ENCODE assay signal across 21 cellular contexts in the genomic region with DNA sequence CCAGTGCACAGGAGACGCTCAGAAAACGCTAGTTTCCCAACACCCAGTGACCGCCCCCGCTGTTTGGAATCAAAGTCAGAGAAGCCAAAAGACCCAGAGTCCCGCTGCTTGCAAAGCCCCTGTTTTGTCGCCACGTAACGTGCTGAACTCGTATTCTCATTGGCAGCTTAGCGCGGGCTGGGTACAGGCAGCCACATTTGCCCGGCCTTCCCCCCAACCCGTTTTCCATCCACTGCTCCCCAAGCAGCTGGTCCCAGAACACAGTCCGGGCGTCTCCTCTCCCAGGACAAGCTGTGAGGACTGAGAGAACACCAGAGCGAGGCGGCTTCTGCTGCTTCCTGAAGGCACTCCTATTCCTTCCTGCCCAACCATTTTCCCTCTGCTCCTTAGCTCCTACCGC. TPM values are rescaled to one million over a fixed set of nuclear protein-coding genes. Genes with fewer than 3 reads are reported as not detected.
"Had no signal": no experiment of that assay in that cellular context is flagged by ENCODE, and none has a peak within 500 bp of the region (broad histone marks: within the 10 kb centered on the region; RNA-seq: fewer than 3 reads in every experiment).

No MANE protein-coding gene starts in this region.

- H3K36me3 ChIP-seq: brain microvascular endothelial cell, heart left ventricle, right atrium auricular region, suprapubic skin, upper lobe of left lung had no signal

- H3K9me3 Mint-ChIP-seq: activated B cell treated with CpG ODN at 0.5 μM for 24 hours; activated CD4-positive, alpha-beta T cell treated with anti-CD3 and anti-CD28 coated beads, Interleukin-2, amount 10 ng/mL, durations not matched to agents 24 days and 14 days; activated naive CD8-positive, alpha-beta T cell treated with anti-CD3 and anti-CD28 coated beads, Interleukin-2, amount 10 ng/mL, durations not matched to agents 7 days and 5 days had no signal

- ATAC-seq: mucosa of descending colon; naive thymus-derived CD8-positive, alpha-beta T cell; stimulated activated naive CD8-positive, alpha-beta T cell treated with anti-CD3 and anti-CD28 coated beads, Interleukin-15, Interleukin-2, amounts not matched to agents 100 U/mL and 50 U/mL, for 24 hours had no signal

- H3K27ac Mint-ChIP-seq: activated B cell treated with CpG ODN at 0.5 μM for 24 hours; activated CD4-positive, alpha-beta T cell treated with anti-CD3 and anti-CD28 coated beads, Interleukin-2, amount 10 ng/mL, durations not matched to agents 24 days and 14 days; activated naive CD8-positive, alpha-beta T cell treated with anti-CD3 and anti-CD28 coated beads, Interleukin-2, amount 10 ng/mL, durations not matched to agents 7 days and 5 days had no signal

- H3K27me3 ChIP-seq: right atrium auricular region, upper lobe of left lung had no signal

- DNase-seq: activated B cell treated with CpG ODN at 0.5 μM for 24 hours; activated CD4-positive, alpha-beta T cell treated with anti-CD3 and anti-CD28 coated beads, Interleukin-2, amount 10 ng/mL, durations not matched to agents 24 days and 14 days; activated CD8-positive, alpha-beta memory T cell treated with anti-CD3 and anti-CD28 coated beads for 24 hours; activated naive CD8-positive, alpha-beta T cell treated with anti-CD3 and anti-CD28 coated beads, Interleukin-2, amount 10 ng/mL, durations not matched to agents 7 days and 5 days; cerebellar nuclear complex; effector CD8-positive, alpha-beta T cell; heart left ventricle; mucosa of descending colon; stimulated activated CD4-positive, alpha-beta T cell treated with anti-CD3 and anti-CD28 coated beads, Interleukin-4, amount 100 ng/mL, for 4 hours; stimulated activated CD8-positive, alpha-beta memory T cell treated with anti-CD3 and anti-CD28 coated beads, Interleukin-4, amount 100 ng/mL, for 48 hours; stimulated activated naive CD8-positive, alpha-beta T cell treated with anti-CD3 and anti-CD28 coated beads, Interleukin-15, Interleukin-2, amounts not matched to agents 100 U/mL and 50 U/mL, for 24 hours; T-helper 2 cell had no signal

- H3K4me1 ChIP-seq: right atrium auricular region, upper lobe of left lung had no signal

- H3K27ac ChIP-seq: brain microvascular endothelial cell, epithelial cell of prostate, heart left ventricle, right atrium auricular region, suprapubic skin, upper lobe of left lung had no signal

- FAIRE-seq: frontal cortex, TTC549 had no signal

- H3K4me3 ChIP-seq: mucosa of descending colon, right atrium auricular region, smooth muscle cell, suprapubic skin, upper lobe of left lung had no signal

- H3K36me3 Mint-ChIP-seq: activated naive CD8-positive, alpha-beta T cell treated with anti-CD3 and anti-CD28 coated beads, Interleukin-2, amount 10 ng/mL, durations not matched to agents 7 days and 5 days; naive thymus-derived CD8-positive, alpha-beta T cell had no signal

- H3K9me3 ChIP-seq: mucosa of descending colon, right atrium auricular region, suprapubic skin, upper lobe of left lung had no signal

- H3K4me2 ChIP-seq: smooth muscle cell had no signal

- H3K4me3 Mint-ChIP-seq: activated B cell treated with CpG ODN at 0.5 μM for 24 hours; activated CD4-positive, alpha-beta T cell treated with anti-CD3 and anti-CD28 coated beads, Interleukin-2, amount 10 ng/mL, durations not matched to agents 24 days and 14 days; activated naive CD8-positive, alpha-beta T cell treated with anti-CD3 and anti-CD28 coated beads, Interleukin-2, amount 10 ng/mL, durations not matched to agents 7 days and 5 days; naive thymus-derived CD8-positive, alpha-beta T cell had no signal

- H3K4me1 Mint-ChIP-seq: activated CD4-positive, alpha-beta T cell treated with anti-CD3 and anti-CD28 coated beads, Interleukin-2, amount 10 ng/mL, durations not matched to agents 24 days and 14 days; activated naive CD8-positive, alpha-beta T cell treated with anti-CD3 and anti-CD28 coated beads, Interleukin-2, amount 10 ng/mL, durations not matched to agents 7 days and 5 days; naive thymus-derived CD8-positive, alpha-beta T cell had no signal

RNA-seq across cellular contexts. Expression of gene RASGRF1, which starts 54.8 kb away (rescaled TPM):
- total RNA-seq: activated CD4-positive, alpha-beta T cell treated with anti-CD3 and anti-CD28 coated beads, Interleukin-2, amount 10 ng/mL, durations not matched to agents 24 days and 14 days; activated naive CD8-positive, alpha-beta T cell treated with anti-CD3 and anti-CD28 coated beads, Interleukin-2, amount 10 ng/mL, durations not matched to agents 7 days and 5 days had no signal
- polyA plus RNA-seq: heart left ventricle; naive thymus-derived CD8-positive, alpha-beta T cell had no signal
